29 cellular contexts compared by ENCODE assay signal in the genomic region with DNA sequence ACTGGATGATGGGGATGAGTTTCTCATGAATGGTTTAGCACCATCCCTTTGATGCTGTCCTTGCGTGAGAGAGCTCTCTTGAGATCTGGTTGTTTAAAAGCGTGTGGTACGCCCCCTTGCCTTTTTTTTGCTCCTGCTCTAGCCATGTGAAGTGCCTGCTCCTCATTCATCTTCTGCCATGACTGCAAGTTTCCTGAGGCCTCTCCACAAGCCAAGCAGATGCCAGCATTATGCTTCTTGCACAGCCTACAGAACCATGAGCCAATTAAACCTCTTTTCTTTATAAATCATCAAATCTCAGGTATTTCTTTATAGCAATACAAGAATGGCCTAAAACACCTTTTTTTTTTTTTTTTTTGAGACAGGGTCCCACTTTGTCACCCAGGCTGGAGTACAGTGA.
"Had no signal": no experiment of that assay in that cellular context is flagged by ENCODE, and none has a peak within 500 bp of the region (broad histone marks: within the 10 kb centered on the region; RNA-seq: fewer than 3 reads in every experiment).

No MANE protein-coding gene starts in this region.

- H3K9me3 ChIP-seq: testis, thoracic aorta, thyroid gland, tibial artery, tibial nerve, upper lobe of left lung, upper lobe of right lung, uterus, vagina had no signal

- H3K27ac Mint-ChIP-seq: stimulated activated effector memory CD8-positive, alpha-beta T cell treated with anti-CD3 and anti-CD28 coated beads, Interleukin-12 subunit alpha, Interleukin-12 subunit beta, amount 100 ng/mL, for 72 hours; stimulated activated memory B cell treated with anti-CD40 and anti-IgM and Interleukin-4, amounts not matched to agents 10 μg/mL and 1 μg/mL and 100 μg/mL, for 72 hours; stimulated activated naive B cell treated with anti-CD40 and anti-IgM and Interleukin-4, amounts not matched to agents 10 μg/mL and 1 μg/mL and 100 μg/mL, for 72 hours; stimulated activated naive CD8-positive, alpha-beta T cell treated with anti-CD3 and anti-CD28 coated beads, Interleukin-15, amount 100 ng/mL, for 72 hours; stimulated activated naive CD8-positive, alpha-beta T cell treated with anti-CD3 and anti-CD28 coated beads, Interleukin-15, Interleukin-2, amounts not matched to agents 100 ng/mL and 50 ng/mL, for 24 hours; type B pancreatic cell had no signal

- FAIRE-seq: urothelium cell line had no signal

- ATAC-seq: stimulated activated effector memory CD8-positive, alpha-beta T cell treated with anti-CD3 and anti-CD28 coated beads, Interleukin-12 subunit alpha, Interleukin-12 subunit beta, amount 100 ng/mL, for 72 hours; stimulated activated memory B cell treated with anti-CD40 and anti-IgM and Interleukin-4, amounts not matched to agents 10 μg/mL and 1 μg/mL and 100 μg/mL, for 72 hours; stimulated activated naive B cell treated with anti-CD40 and anti-IgM and Interleukin-4, amounts not matched to agents 10 μg/mL and 1 μg/mL and 100 μg/mL, for 72 hours; stimulated activated naive CD8-positive, alpha-beta T cell treated with anti-CD3 and anti-CD28 coated beads, Interleukin-15, amount 100 ng/mL, for 72 hours; stimulated activated naive CD8-positive, alpha-beta T cell treated with anti-CD3 and anti-CD28 coated beads, Interleukin-15, Interleukin-2, amounts not matched to agents 100 U/mL and 50 U/mL, for 24 hours; upper lobe of right lung had no signal

- H3K36me3 ChIP-seq: thoracic aorta, thyroid gland, transverse colon, upper lobe of left lung, upper lobe of right lung, uterus, vagina had no signal

- H3K4me3 ChIP-seq: stomach, suprapubic skin, testis, thoracic aorta, thyroid gland, tibial artery, tibial nerve, transverse colon, upper lobe of left lung, upper lobe of right lung, uterus, vagina had no signal

- H3K36me3 Mint-ChIP-seq: stimulated activated effector memory CD8-positive, alpha-beta T cell treated with anti-CD3 and anti-CD28 coated beads, Interleukin-12 subunit alpha, Interleukin-12 subunit beta, amount 100 ng/mL, for 72 hours had no signal

- H3K27ac ChIP-seq: stomach, suprapubic skin, testis, thoracic aorta, thyroid gland, tibial artery, tibial nerve, transverse colon, upper lobe of left lung, upper lobe of right lung, uterus, vagina had no signal

- H3K27me3 ChIP-seq: stomach, suprapubic skin, testis, thyroid gland, tibial artery, tibial nerve, transverse colon, upper lobe of left lung, upper lobe of right lung, uterus, vagina had no signal

- H3K27me3 Mint-ChIP-seq: stimulated activated memory B cell treated with anti-CD40 and anti-IgM and Interleukin-4, amounts not matched to agents 10 μg/mL and 1 μg/mL and 100 μg/mL, for 72 hours; stimulated activated naive B cell treated with anti-CD40 and anti-IgM and Interleukin-4, amounts not matched to agents 10 μg/mL and 1 μg/mL and 100 μg/mL, for 72 hours; stimulated activated naive CD8-positive, alpha-beta T cell treated with anti-CD3 and anti-CD28 coated beads, Interleukin-15, amount 100 ng/mL, for 72 hours; stimulated activated naive CD8-positive, alpha-beta T cell treated with anti-CD3 and anti-CD28 coated beads, Interleukin-15, Interleukin-2, amounts not matched to agents 100 ng/mL and 50 ng/mL, for 24 hours; type B pancreatic cell had no signal

- H3K4me1 ChIP-seq: testis, thyroid gland, uterus had no signal

- H3K4me3 Mint-ChIP-seq: stimulated activated effector memory CD8-positive, alpha-beta T cell treated with anti-CD3 and anti-CD28 coated beads, Interleukin-12 subunit alpha, Interleukin-12 subunit beta, amount 100 ng/mL, for 72 hours; stimulated activated memory B cell treated with anti-CD40 and anti-IgM and Interleukin-4, amounts not matched to agents 10 μg/mL and 1 μg/mL and 100 μg/mL, for 72 hours; stimulated activated naive B cell treated with anti-CD40 and anti-IgM and Interleukin-4, amounts not matched to agents 10 μg/mL and 1 μg/mL and 100 μg/mL, for 72 hours; stimulated activated naive CD8-positive, alpha-beta T cell treated with anti-CD3 and anti-CD28 coated beads, Interleukin-15, amount 100 ng/mL, for 72 hours; stimulated activated naive CD8-positive, alpha-beta T cell treated with anti-CD3 and anti-CD28 coated beads, Interleukin-15, Interleukin-2, amounts not matched to agents 100 ng/mL and 50 ng/mL, for 24 hours; type B pancreatic cell had no signal

- DNase-seq: stimulated activated CD4-positive, alpha-beta T cell treated with anti-CD3 and anti-CD28 coated beads, Interleukin-2, amount 100 ng/mL, for 48 hours; stimulated activated CD4-positive, alpha-beta T cell treated with anti-CD3 and anti-CD28 coated beads, Interleukin-4, amount 100 ng/mL, for 1 hour; stimulated activated CD4-positive, alpha-beta T cell treated with anti-CD3 and anti-CD28 coated beads, Interleukin-4, amount 100 ng/mL, for 24 hours; stimulated activated CD4-positive, alpha-beta T cell treated with anti-CD3 and anti-CD28 coated beads, Interleukin-4, amount 100 ng/mL, for 4 hours; stimulated activated CD8-positive, alpha-beta memory T cell treated with anti-CD3 and anti-CD28 coated beads, Interleukin-4, amount 100 ng/mL, for 48 hours; stimulated activated naive B cell treated with anti-CD40 and anti-IgM and Interleukin-4, amounts not matched to agents 10 μg/mL and 1 μg/mL and 100 μg/mL, for 72 hours; stimulated activated naive CD4-positive, alpha-beta T cell; stimulated activated naive CD4-positive, alpha-beta T cell treated with Interleukin-2 at 50 U/mL for 16 hours; stimulated activated naive CD8-positive, alpha-beta T cell treated with anti-CD3 and anti-CD28 coated beads, Interleukin-15, amount 100 ng/mL, for 72 hours; stimulated activated naive CD8-positive, alpha-beta T cell treated with anti-CD3 and anti-CD28 coated beads, Interleukin-15, Interleukin-2, amounts not matched to agents 100 U/mL and 50 U/mL, for 24 hours; stomach; substantia nigra; testis; thyroid gland; tibial artery; transverse colon; trophoblast cell; upper lobe of left lung; upper lobe of right lung; uterus had no signal
